Comparison of ENCODE assay signal across 1 cellular context in genomic region chr6:7106752-7107577, GRCh38.
TF ChIP-seq lines count a peak whose summit lies in the region.

No MANE protein-coding gene starts in this region.

TF ChIP-seq in K562, 482 proteins besides CTCF, POLR2A, EP300 and RAD21 (continued from another document):
- TF ChIP-seq SMARCE1 (IDR thresholded peaks at IDR 0.05), result peak; percentile 55; the same call in 1 of the 2 replicates
- TF ChIP-seq MED1 (CRISPR knock-in tag; IDR thresholded peaks at IDR 0.05; ENCODE audit: borderline replicate concordance), result peak; percentile 61; the same call in 1 of the 2 replicates
- no peak for TF ChIP-seq SOX6 (IDR thresholded peaks at IDR 0.05)
- TF ChIP-seq PKNOX1 (IDR thresholded peaks at IDR 0.05), result peak; percentile 32; the same call in 1 of the 2 replicates
- no peak for TF ChIP-seq KLF16 (IDR thresholded peaks at IDR 0.05)
- TF ChIP-seq ZNF644 (tag; IDR thresholded peaks at IDR 0.05; ENCODE audit: low read depth), result 0 out of 2 replicates have a peak, but pooled peaks have one; percentile 1
- TF ChIP-seq ZNF395 (CRISPR knock-in tag; IDR thresholded peaks at IDR 0.05), result peak; percentile 34
- TF ChIP-seq SMARCA4 (IDR thresholded peaks at IDR 0.05), result peak; percentile 54
- TF ChIP-seq SMARCC2 (IDR thresholded peaks at IDR 0.05; ENCODE audit: low read depth), result no peak
- TF ChIP-seq ZC3H8 (IDR thresholded peaks at IDR 0.05), result no peak
